ENCODE assay signal across 27 cellular contexts in genomic region chr13:113309481-113309880, GRCh38. TPM values are rescaled to one million over a fixed set of nuclear protein-coding genes. Genes with fewer than 3 reads are reported as not detected.
"Had no signal": no experiment of that assay in that cellular context is flagged by ENCODE, and none has a peak within 500 bp of the region (broad histone marks: within the 10 kb centered on the region; RNA-seq: fewer than 3 reads in every experiment).

No MANE protein-coding gene starts in this region.

- H3K4me3 ChIP-seq: ascending aorta, breast epithelium, cardiac muscle cell, colonic mucosa had no signal

- H3K27me3 Mint-ChIP-seq: activated CD4-positive, alpha-beta memory T cell treated with anti-CD3 and anti-CD28 coated beads, Interleukin-2, amount 10 ng/mL, durations not matched to agents 7 days and 5 days; activated CD4-positive, alpha-beta T cell treated with anti-CD3 and anti-CD28 coated beads, Interleukin-2, amount 10 ng/mL, durations not matched to agents 7 days and 5 days; activated naive CD4-positive, alpha-beta T cell treated with anti-CD3 and anti-CD28 coated beads, Interleukin-2, amount 10 ng/mL, durations not matched to agents 7 days and 5 days; activated naive CD8-positive, alpha-beta T cell treated with anti-CD3 and anti-CD28 coated beads, Interleukin-2, amount 10 ng/mL, durations not matched to agents 7 days and 5 days; activated T-cell treated with anti-CD3 and anti-CD28 coated beads, Interleukin-2, amount 50 U/mL, for 24 hours; brain had no signal

- H3K27ac ChIP-seq: ascending aorta, breast epithelium, cardiac muscle cell, colonic mucosa had no signal

- H3K36me3 ChIP-seq: breast epithelium had no signal

- H3K9me3 Mint-ChIP-seq: activated CD4-positive, alpha-beta memory T cell treated with anti-CD3 and anti-CD28 coated beads, Interleukin-2, amount 10 ng/mL, durations not matched to agents 7 days and 5 days; activated CD4-positive, alpha-beta T cell treated with anti-CD3 and anti-CD28 coated beads, Interleukin-2, amount 10 ng/mL, durations not matched to agents 7 days and 5 days; activated naive CD4-positive, alpha-beta T cell treated with anti-CD3 and anti-CD28 coated beads, Interleukin-2, amount 10 ng/mL, durations not matched to agents 7 days and 5 days; activated naive CD4-positive, alpha-beta T cell treated with anti-CD3 and anti-CD28 coated beads, Interleukin-2, amount 50 U/mL, for 72 hours; activated naive CD8-positive, alpha-beta T cell treated with anti-CD3 and anti-CD28 coated beads, Interleukin-2, amount 10 ng/mL, durations not matched to agents 7 days and 5 days; activated T-cell treated with anti-CD3 and anti-CD28 coated beads, Interleukin-2, amount 50 U/mL, for 24 hours; activated T-cell treated with anti-CD3 and anti-CD28 coated beads, Interleukin-2, amount 50 U/mL, for 72 hours; brain had no signal

- DNase-seq: activated CD4-positive, alpha-beta memory T cell treated with anti-CD3 and anti-CD28 coated beads, Interleukin-2, amount 10 ng/mL, durations not matched to agents 7 days and 5 days; activated CD4-positive, alpha-beta T cell treated with anti-CD3 and anti-CD28 coated beads for 1 hour; activated CD4-positive, alpha-beta T cell treated with anti-CD3 and anti-CD28 coated beads for 4 hours; activated CD4-positive, alpha-beta T cell treated with anti-CD3 and anti-CD28 coated beads, Interleukin-2, amount 10 ng/mL, durations not matched to agents 7 days and 5 days; activated CD4-positive, alpha-beta T cell treated with anti-CD3 and anti-CD28 coated beads, Interleukin-2, amount 50 U/mL, for 4 hours; activated CD4-positive, CD25-positive, alpha-beta regulatory T cell; activated CD8-positive, alpha-beta memory T cell treated with anti-CD3 and anti-CD28 coated beads, Interleukin-2, amount 50 U/mL, for 48 hours; activated gamma-delta T cell; activated naive CD4-positive, alpha-beta T cell; activated naive CD4-positive, alpha-beta T cell treated with anti-CD3 and anti-CD28 coated beads, Interleukin-2, amount 10 ng/mL, durations not matched to agents 7 days and 5 days; activated naive CD8-positive, alpha-beta T cell treated with anti-CD3 and anti-CD28 coated beads, Interleukin-2, amount 10 ng/mL, durations not matched to agents 7 days and 5 days; activated T-cell treated with anti-CD3 and anti-CD28 coated beads for 4 hours; activated T-cell treated with anti-CD3 and anti-CD28 coated beads, Interleukin-2, amount 50 U/mL, for 24 hours; activated T-cell treated with anti-CD3 and anti-CD28 coated beads, Interleukin-2, amount 50 U/mL, for 72 hours; central memory CD4-positive, alpha-beta T cell; cerebellar nuclear complex; colonic mucosa; effector CD8-positive, alpha-beta T cell; foreskin fibroblast; T-helper 2 cell had no signal

- H3K4me1 ChIP-seq: ascending aorta had no signal

- ATAC-seq: activated naive CD4-positive, alpha-beta T cell treated with anti-CD3 and anti-CD28 coated beads, Interleukin-2, amount 50 U/mL, for 72 hours; activated T-cell treated with anti-CD3 and anti-CD28 coated beads, Interleukin-2, amount 50 U/mL, for 72 hours; esophagus mucosa had no signal

- H3K4me3 Mint-ChIP-seq: activated CD4-positive, alpha-beta memory T cell treated with anti-CD3 and anti-CD28 coated beads, Interleukin-2, amount 10 ng/mL, durations not matched to agents 7 days and 5 days; activated CD4-positive, alpha-beta T cell treated with anti-CD3 and anti-CD28 coated beads, Interleukin-2, amount 10 ng/mL, durations not matched to agents 7 days and 5 days; activated naive CD4-positive, alpha-beta T cell treated with anti-CD3 and anti-CD28 coated beads, Interleukin-2, amount 10 ng/mL, durations not matched to agents 7 days and 5 days; activated naive CD8-positive, alpha-beta T cell treated with anti-CD3 and anti-CD28 coated beads, Interleukin-2, amount 10 ng/mL, durations not matched to agents 7 days and 5 days; activated T-cell treated with anti-CD3 and anti-CD28 coated beads, Interleukin-2, amount 50 U/mL, for 24 hours; activated T-cell treated with anti-CD3 and anti-CD28 coated beads, Interleukin-2, amount 50 U/mL, for 72 hours; brain had no signal

- H3K9me3 ChIP-seq: ascending aorta, breast epithelium, colonic mucosa had no signal

- H3K4me1 Mint-ChIP-seq: activated CD4-positive, alpha-beta memory T cell treated with anti-CD3 and anti-CD28 coated beads, Interleukin-2, amount 10 ng/mL, durations not matched to agents 7 days and 5 days had no signal

- H3K27me3 ChIP-seq: ascending aorta, breast epithelium, cardiac muscle cell, colonic mucosa had no signal

- H3K36me3 Mint-ChIP-seq: activated naive CD4-positive, alpha-beta T cell treated with anti-CD3 and anti-CD28 coated beads, Interleukin-2, amount 50 U/mL, for 72 hours had no signal

- H3K27ac Mint-ChIP-seq: activated CD4-positive, alpha-beta memory T cell treated with anti-CD3 and anti-CD28 coated beads, Interleukin-2, amount 10 ng/mL, durations not matched to agents 7 days and 5 days; activated CD4-positive, alpha-beta T cell treated with anti-CD3 and anti-CD28 coated beads, Interleukin-2, amount 10 ng/mL, durations not matched to agents 7 days and 5 days; activated naive CD4-positive, alpha-beta T cell treated with anti-CD3 and anti-CD28 coated beads, Interleukin-2, amount 10 ng/mL, durations not matched to agents 7 days and 5 days; activated naive CD4-positive, alpha-beta T cell treated with anti-CD3 and anti-CD28 coated beads, Interleukin-2, amount 50 U/mL, for 72 hours; activated naive CD8-positive, alpha-beta T cell treated with anti-CD3 and anti-CD28 coated beads, Interleukin-2, amount 10 ng/mL, durations not matched to agents 7 days and 5 days; activated T-cell treated with anti-CD3 and anti-CD28 coated beads, Interleukin-2, amount 50 U/mL, for 24 hours; activated T-cell treated with anti-CD3 and anti-CD28 coated beads, Interleukin-2, amount 50 U/mL, for 72 hours; brain had no signal

RNA-seq across cellular contexts. Expression of gene GRTP1, which starts 54.4 kb away (rescaled TPM):
- total RNA-seq: activated naive CD8-positive, alpha-beta T cell treated with anti-CD3 and anti-CD28 coated beads, Interleukin-2, amount 10 ng/mL, durations not matched to agents 7 days and 5 days; T-helper 1 cell treated with Interleukin-12 subunit alpha and Interleukin-12 subunit beta and Interleukin-4 antibody, amounts not matched to agents 30 ng/mL and 1 ng/mL, for 36 hours had no signal
